In the genomic region with DNA sequence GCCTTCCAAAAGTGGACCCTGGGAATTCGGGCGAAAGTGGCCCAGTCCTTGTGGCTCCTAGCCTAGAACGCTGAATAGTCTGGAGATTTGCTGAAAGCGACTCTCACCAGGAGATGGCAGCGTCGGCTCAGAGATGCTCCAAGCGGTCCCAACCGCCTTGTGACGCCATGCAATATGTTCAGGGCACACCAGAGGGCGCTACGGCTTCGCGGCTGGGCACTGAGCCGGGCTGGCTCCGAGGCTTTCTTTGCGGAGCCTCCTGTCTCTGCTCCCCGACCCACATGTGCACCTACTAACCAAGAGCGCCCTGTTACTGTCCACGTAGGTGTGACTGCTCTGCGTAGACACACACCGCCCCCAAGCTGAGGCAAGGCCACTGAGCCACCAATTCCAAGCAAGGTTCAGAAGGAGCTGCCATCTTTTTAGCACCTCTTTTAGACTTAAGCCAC, we compare ENCODE assay signal across 8 cellular contexts. TPM values are rescaled to one million over a fixed set of nuclear protein-coding genes. Genes with fewer than 3 reads are reported as not detected.
DNase-seq lines count a peak whose midpoint lies in the region; ATAC-seq and TF ChIP-seq lines count a peak whose summit lies in the region.

No MANE protein-coding gene starts in this region.

- peaks cover 10% of the 10 kb centered on the region for H3K27me3 ChIP-seq in CD4-positive, alpha-beta T cell (ENCODE audit: control insufficient read depth, insufficient read depth, low read length)

- peak; percentile 100 for TF ChIP-seq CTCF in CD4-positive, alpha-beta T cell (IDR thresholded peaks at IDR 0.05)

- no peaks in the 10 kb centered on the region for H3K36me3 Mint-ChIP-seq in CD4-positive, alpha-beta T cell (ENCODE audit: low read depth)

- no peaks in the 10 kb centered on the region for H3K9me3 ChIP-seq in CD4-positive, alpha-beta T cell (ENCODE audit: control insufficient read depth, low read length)

- no peak overlapping the region for H3K27ac Mint-ChIP-seq in CD4-positive, alpha-beta T cell

- POLR2A ChIA-PET in CD4-positive, alpha-beta T cell (lab: Charles Lee), result no interaction called here

- intact Hi-C loops in CD4-positive, alpha-beta T cell (cut with DNase I, micrococcal nuclease), result loop anchor here (1.0 to 10.0 kb wide), 2 partner anchors 348 to 739 kb away; no protein-coding TSS in a partner anchor

- no peaks in the 10 kb centered on the region for H3K9me3 Mint-ChIP-seq in CD4-positive, alpha-beta T cell

- peak overlapping the region; percentile 57 for H3K4me3 Mint-ChIP-seq in CD4-positive, alpha-beta T cell

- ATAC-seq in CD4-positive, alpha-beta T cell (ENCODE audit: poor library complexity), result peak; percentile 99
- ATAC-seq in GM19438 (IDR thresholded peaks at IDR 0.05; ENCODE audit: low read depth, unreplicated experiment) (peak; percentile 100), HG03520 (IDR thresholded peaks at IDR 0.05; ENCODE audit: unreplicated experiment) (peak; percentile 97)

- H3K4me1 Mint-ChIP-seq in CD4-positive, alpha-beta T cell (ENCODE audit: low read depth), result peaks cover 7% of the 10 kb centered on the region

- H3K27me3 Mint-ChIP-seq in CD4-positive, alpha-beta T cell, result peaks cover 27% of the 10 kb centered on the region

- CTCF ChIA-PET in CD4-positive, alpha-beta T cell (lab: Charles Lee), result interaction anchor here (1.8 to 2.4 kb wide), 3 partner anchors 40 to 349 kb away, joined by 3 to 15 read pairs (median 7); no protein-coding TSS in a partner anchor

- H3K27ac ChIP-seq in CD4-positive, alpha-beta T cell (ENCODE audit: low read depth, low read length), result no peak overlapping the region

- peak; percentile 80 to 90 (median 84) for DNase-seq in CD4-positive, alpha-beta T cell
- peak; percentile 57 for DNase-seq in NCI-H748 treated with DMSO at 0.1 percent for 48 hours (lab: John Stamatoyannopoulos, UW)
- DNase-seq in activated CD4-positive, alpha-beta T cell treated with anti-CD3 and anti-CD28 coated beads, Interleukin-2, amount 50 U/mL, for 4 hours, result peak; percentile 84 to 86
- DNase-seq in dermis microvascular lymphatic vessel endothelial cell (ENCODE audit: low read depth in 2 of 2), result peak; percentile 70 to 86
- DNase-seq in medulla oblongata (ENCODE audit: extremely low spot score), result peak; percentile 94
- DNase-seq in stimulated activated CD8-positive, alpha-beta memory T cell treated with anti-CD3 and anti-CD28 coated beads, Interleukin-12 subunit alpha, Interleukin-12 subunit beta, amount 100 ng/mL, for 4 hours (ENCODE audit: low read depth), result peak; percentile 68

RNA-seq across cellular contexts. Expression of a gene that starts 36.9 kb away (rescaled TPM):
- 10 to 100 TPM; 18.8 to 18.9 TPM for total RNA-seq in CD4-positive, alpha-beta T cell
- 1.6 and 2.1 TPM in 2 replicates for total RNA-seq in dermis microvascular lymphatic vessel endothelial cell

RNA-seq across cellular contexts. Expression of a gene that starts 45.1 kb away (rescaled TPM):
- total RNA-seq in CD4-positive, alpha-beta T cell, result 10 to 100 TPM; 52.3 to 52.6 TPM
- total RNA-seq in dermis microvascular lymphatic vessel endothelial cell, result 7.7 and 9.5 TPM in 2 replicates
